9 cellular contexts compared by ENCODE assay signal in the genomic region with DNA sequence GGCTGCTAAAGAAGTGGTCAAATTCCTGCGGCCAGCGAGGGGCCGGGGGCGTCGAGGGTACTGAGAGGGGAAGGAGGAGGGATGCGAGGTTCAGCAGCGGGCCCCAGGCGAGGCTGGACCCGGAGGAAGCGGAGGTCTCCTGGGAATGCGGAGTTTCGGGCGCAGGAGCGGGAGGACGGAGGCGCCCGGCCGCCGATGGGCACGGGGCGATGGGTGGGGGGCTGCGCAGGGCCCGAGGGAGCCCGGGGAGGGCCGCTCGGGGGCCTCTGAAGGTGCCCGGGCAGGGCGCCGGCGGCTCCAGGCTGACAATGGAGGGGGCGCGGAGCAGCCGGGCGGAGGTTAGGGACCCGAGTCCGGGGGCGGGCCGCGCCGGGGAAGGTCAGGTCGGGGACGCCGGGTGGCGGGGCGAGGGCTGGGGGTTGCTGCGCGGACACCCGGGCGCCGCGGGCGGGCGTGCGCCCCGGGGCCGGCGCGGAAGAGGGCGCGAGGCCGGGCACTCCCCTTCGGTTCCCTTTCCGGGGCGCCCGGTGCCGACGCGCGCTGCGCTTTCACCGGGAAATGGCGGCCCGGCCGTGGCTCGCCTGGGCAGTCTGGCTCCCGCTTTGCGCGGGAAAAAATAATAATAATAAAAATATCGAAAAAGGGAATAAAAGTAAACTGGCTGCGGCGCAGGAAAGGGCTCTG. TPM values are rescaled to one million over a fixed set of nuclear protein-coding genes. Genes with fewer than 3 reads are reported as not detected.
DNase-seq lines count a peak whose midpoint lies in the region; ATAC-seq, FAIRE-seq and TF ChIP-seq lines count a peak whose summit lies in the region.
"Had no signal": no experiment of that assay in that cellular context is flagged by ENCODE, and none has a peak within 500 bp of the region (broad histone marks: within the 10 kb centered on the region; RNA-seq: fewer than 3 reads in every experiment).

No MANE protein-coding gene starts in this region.

- H4K91ac ChIP-seq in IMR-90 (ENCODE audit: insufficient read depth, low read depth, low read length), result peak overlapping the region; percentile 19; the same call in 1 of the 2 replicates

- dilution Hi-C loops in IMR-90 (cut with HindIII; ENCODE audit: low sequenced_read_pairs, unreplicated experiment), result no loop called here

- no peak overlapping the region; the same call in 1 of the 2 replicates for H3K56ac ChIP-seq in IMR-90 (ENCODE audit: extremely low read depth, insufficient read depth, low read length)

- no peak overlapping the region for H2BK5ac ChIP-seq in IMR-90 (ENCODE audit: low read depth, low read length, poor library complexity, severe bottlenecking)

- BruUV-seq in IMR-90 (replicated peaks; lab: Mats Ljungman, UMichigan) (no TSS peak), HepG2 (replicated peaks; lab: Mats Ljungman, UMichigan) (no TSS peak)

- peaks cover 12 to 13% of the 10 kb centered on the region in 2 experiments; a peak in 3 of 4 replicates for H3K79me1 ChIP-seq in IMR-90 (ENCODE audit: low read depth in 1 of 2, low read length in 2 of 2)

- TF ChIP-seq RAD21 in IMR-90 (IDR thresholded peaks at IDR 0.05; ENCODE audit: low read length) (no peak), HepG2 (CRISPR knock-in tag; IDR thresholded peaks at IDR 0.05) (no peak)

- H3K9me1 ChIP-seq in IMR-90 (ENCODE audit: insufficient read depth, low read length), result no peaks in the 10 kb centered on the region; the same call in 1 of the 2 replicates

- peak overlapping the region; percentile 51; the same call in 1 of the 2 replicates for H3K14ac ChIP-seq in IMR-90 (replicated peaks; ENCODE audit: low read depth, low read length)

- no peak overlapping the region for H2BK120ac ChIP-seq in IMR-90 (ENCODE audit: low read depth, low read length)

- no peaks in the 10 kb centered on the region for H3K27me3 ChIP-seq in BLaER1
- peaks cover 13% of the 10 kb centered on the region for H3K27me3 ChIP-seq in IMR-90 (ENCODE audit: control insufficient read depth, insufficient read depth, low read length)
- no peaks in the 10 kb centered on the region for H3K27me3 ChIP-seq in HepG2 (ENCODE audit: control insufficient read depth in 1 of 2, insufficient read depth in 2 of 2, low read length in 2 of 2)

- in situ Hi-C loops in IMR-90 (cut with MboI; ENCODE audit: low sequenced_read_pairs), result no loop called here
- in situ Hi-C loops in HepG2 (cut with HindIII; ENCODE audit: extremely low pct_ligation_motif_present, low pct_unique_long_range_greater_than_20kb), result no loop called here

- H4K8ac ChIP-seq in IMR-90 (ENCODE audit: low read depth in 2 of 2, low read length in 2 of 2), result peak overlapping the region; percentile 77 to 91; a peak in 3 of 4 replicates

- peak overlapping the region; percentile 16; the same call in 1 of the 2 replicates for H2AK5ac ChIP-seq in IMR-90 (ENCODE audit: low read depth, low read length)

- H3K4me2 ChIP-seq in BLaER1 (peak overlapping the region; percentile 81), IMR-90 (ENCODE audit: low read depth, low read length) (peak overlapping the region; percentile 73), HepG2 (ENCODE audit: low read depth, low read length) (peak overlapping the region; percentile 97)

- intact Hi-C loops in IMR-90 (cut with micrococcal nuclease) (loop anchor here (5.0 kb wide), 1 partner anchor 81 kb away; no protein-coding TSS in a partner anchor), HepG2 (cut with micrococcal nuclease; ENCODE audit: unreplicated experiment) (loop anchor here (2.0 to 5.0 kb wide), 2 partner anchors 34 to 85 kb away; no protein-coding TSS in a partner anchor)

- H3K27ac ChIP-seq in BLaER1, result peak overlapping the region; percentile 94
- peak overlapping the region; percentile 70 for H3K27ac ChIP-seq in IMR-90 (ENCODE audit: insufficient read depth, low read length)
- peak overlapping the region; percentile 75 for H3K27ac ChIP-seq in HepG2 (ENCODE audit: extremely low read length, insufficient read depth, low read length)
- H3K27ac ChIP-seq in substantia nigra (ENCODE audit: low read depth, low read length, poor library complexity, severe bottlenecking), result peak overlapping the region; percentile 49
- H3K27ac ChIP-seq: neutrophil had no signal

- TF ChIP-seq EP300 in HepG2 (IDR thresholded peaks at IDR 0.05; ENCODE audit: low read depth in 2 of 2, low read length in 2 of 2) (no peak), HepG2 (CRISPR knock-in tag; IDR thresholded peaks at IDR 0.05; ENCODE audit: borderline replicate concordance) (no peak)

- H3K79me2 ChIP-seq in HepG2 (ENCODE audit: insufficient read depth, low read length), result peaks cover 21% of the 10 kb centered on the region

- H3K4me3 ChIP-seq in BLaER1 (peak overlapping the region; percentile 92), IMR-90 (ENCODE audit: insufficient read depth, low read depth, low read length) (peak overlapping the region; percentile 74), HepG2 (replicated peaks in 1 of 3; ENCODE audit: insufficient read depth in 1 of 3, low read depth in 2 of 3, low read length in 3 of 3) (peak overlapping the region; percentile 85 to 87 (median 85))

- peak overlapping the region; percentile 94 for H3K9ac ChIP-seq in BLaER1
- H3K9ac ChIP-seq in IMR-90 (ENCODE audit: low read depth, low read length), result peak overlapping the region; percentile 68
- peak overlapping the region; percentile 76 for H3K9ac ChIP-seq in HepG2 (ENCODE audit: insufficient read depth, low read depth, low read length)

- H2BK15ac ChIP-seq in IMR-90 (ENCODE audit: low read depth, low read length), result no peak overlapping the region

- H3K4ac ChIP-seq in IMR-90 (ENCODE audit: low read depth, low read length), result peak overlapping the region; percentile 59; the same call in 1 of the 2 replicates

- CTCF ChIA-PET in IMR-90 (lab: Yijun Ruan, JAX), result no interaction called here
- CTCF ChIA-PET in HepG2 (lab: Yijun Ruan, JAX; ENCODE audit: low intra/inter-chr PET ratio, low total read pairs), result no interaction called here

- peak overlapping the region; percentile 46; the same call in 1 of the 2 replicates for H4K5ac ChIP-seq in IMR-90 (ENCODE audit: low read depth, low read length)

- peak overlapping the region; percentile 89 for H2AFZ ChIP-seq in IMR-90 (replicated peaks; ENCODE audit: low read length, poor library complexity)
- H2AFZ ChIP-seq in HepG2 (ENCODE audit: low read length), result no peak overlapping the region

- H4K20me1 ChIP-seq in BLaER1 (peaks cover 12% of the 10 kb centered on the region; the same call in 1 of the 2 replicates), IMR-90 (ENCODE audit: insufficient read depth, low read length) (no peaks in the 10 kb centered on the region), HepG2 (ENCODE audit: insufficient read depth, low read length) (no peaks in the 10 kb centered on the region)

- H3K9me3 ChIP-seq in BLaER1, result no peaks in the 10 kb centered on the region
- no peaks in the 10 kb centered on the region for H3K9me3 ChIP-seq in IMR-90 (ENCODE audit: control insufficient read depth, insufficient read depth, low read length)
- H3K9me3 ChIP-seq in HepG2 (ENCODE audit: low read length), result no peaks in the 10 kb centered on the region
- H3K9me3 ChIP-seq: neutrophil had no signal

- TF ChIP-seq POLR2A in IMR-90 (IDR thresholded peaks at IDR 0.05; ENCODE audit: low read depth, low read length), result no peak
- TF ChIP-seq POLR2A in HepG2 (IDR thresholded peaks at IDR 0.05; ENCODE audit: insufficient read depth in 1 of 2, low read depth in 2 of 2, low read length in 2 of 2), result no peak

- FAIRE-seq in HepG2 (lab: Jason Lieb, UNC), result no peak

- H3K18ac ChIP-seq in IMR-90 (ENCODE audit: low read depth, low read length), result no peak overlapping the region; the same call in 1 of the 2 replicates

- H2BK20ac ChIP-seq in IMR-90 (ENCODE audit: low read depth, low read length), result no peak overlapping the region

- H2AK9ac ChIP-seq in IMR-90 (replicated peaks; ENCODE audit: low read depth, low read length, poor library complexity), result peak overlapping the region; percentile 78

- H3K23ac ChIP-seq in IMR-90 (ENCODE audit: low read depth, low read length), result 0 out of 2 replicates have a peak overlapping the region, but pooled peaks have one; percentile 36

- no peak for TF ChIP-seq CTCF in IMR-90 (conservative IDR thresholded peaks at IDR 0.05; ENCODE audit: low read depth, low read length)
- no peak for TF ChIP-seq CTCF in HepG2 (CRISPR knock-in tag; IDR thresholded peaks at IDR 0.05)

- H3K4me1 ChIP-seq in BLaER1 (peaks cover 19% of the 10 kb centered on the region), IMR-90 (ENCODE audit: control insufficient read depth, insufficient read depth, low read length) (no peaks in the 10 kb centered on the region), HepG2 (ENCODE audit: insufficient read depth, low read length) (peaks cover 28% of the 10 kb centered on the region)

- DNase-seq in IMR-90, result no peak
- DNase-seq in cerebellum (ENCODE audit: low spot score), result peak; percentile 38
- no peak for DNase-seq in HepG2 (ENCODE audit: low spot score)
- peak in 10 of 49 donors; percentile 6 to 51 (median 22) for DNase-seq in substantia nigra (lab: John Stamatoyannopoulos, UW)

- POLR2A ChIA-PET in IMR-90 (lab: Charles Lee; ENCODE audit: unreplicated experiment), result no interaction called here
- POLR2A ChIA-PET in HepG2 (lab: Yijun Ruan, JAX), result interaction anchor here (0.7 to 1.3 kb wide), 4 partner anchors 38 to 878 kb away, joined by 3 to 8 read pairs (median 6); partner anchors contain the start of gene TYSND1

- peak; percentile 52 for ATAC-seq in IMR-90 (ENCODE audit: low read depth)
- ATAC-seq in HepG2, result peak; percentile 64
- ATAC-seq in GM21528 (IDR thresholded peaks at IDR 0.05; ENCODE audit: low FRiP score, unreplicated experiment), result no peak
- ATAC-seq in HG03432 (IDR thresholded peaks at IDR 0.05; ENCODE audit: unreplicated experiment), result no peak
- ATAC-seq in GM21723 (IDR thresholded peaks at IDR 0.05; ENCODE audit: unreplicated experiment), result no peak

- H3K36me3 ChIP-seq in BLaER1 (0 out of 2 replicates have a peak, but pooled peaks cover 9% of the 10 kb centered on the region), IMR-90 (ENCODE audit: control insufficient read depth, insufficient read depth, low read length) (no peaks in the 10 kb centered on the region), HepG2 (replicated peaks in 1 of 2; ENCODE audit: control insufficient read depth in 1 of 2, insufficient read depth in 2 of 2, low read length in 2 of 2) (no peaks in the 10 kb centered on the region)
- H3K36me3 ChIP-seq: neutrophil had no signal

- 0% methylated on average over 19 of the region's 81 CpGs; no CpG with 5 or more reads in 1 of the 2 experiments for WGBS in IMR-90 (ENCODE audit: extremely low coverage in 2 of 2, insufficient read length in 1 of 2), 2 experiments
- 0% methylated on average over 21 of the region's 81 CpGs for WGBS in HepG2 (ENCODE audit: low lambda C conversion rate)

RNA-seq across cellular contexts. Expression of gene MACROH2A2, which starts 0.7 kb away (rescaled TPM):
- total RNA-seq in IMR-90 (2012; rRNA removed) (16.7 and 17.4 TPM in 2 replicates), cerebellum (44.8 TPM), HepG2 (2016; rRNA removed; fragmentation: Illumina TruSeq; extraction: Trizol) (41.6 and 43.1 TPM in 2 replicates)
- polyA plus RNA-seq in IMR-90 (2012; rRNA removed) (14.5 and 16.1 TPM in 2 replicates), HepG2 (2011; rRNA removed) (9.8 and 14.2 TPM in 2 replicates)
- polyA plus RNA-seq in IMR-90 (2012; cell fraction: cytosol; rRNA removed), result 11.7 and 11.8 TPM in 2 replicates
- 6.0 and 7.7 TPM in 2 replicates for polyA plus RNA-seq in IMR-90 (2012; cell fraction: nucleus; rRNA removed; ENCODE audit: low replicate concordance)
- total RNA-seq in HepG2 (2016; cell fraction: cytosol; rRNA removed; fragmentation: Illumina TruSeq; extraction: Trizol; ENCODE audit: low read depth), result 10.1 and 10.7 TPM in 2 replicates
- total RNA-seq in HepG2 (2016; cell fraction: insoluble cytoplasmic fraction; rRNA removed; fragmentation: Illumina TruSeq; extraction: Trizol), result 40.1 and 40.3 TPM in 2 replicates
- 23.2 and 23.9 TPM in 2 replicates for total RNA-seq in HepG2 (2016; cell fraction: membrane; rRNA removed; fragmentation: Illumina TruSeq; extraction: Trizol)
- 21.5 and 26.3 TPM in 2 replicates for total RNA-seq in HepG2 (2016; cell fraction: nucleus; rRNA removed; fragmentation: Illumina TruSeq; extraction: Trizol)
- 17.6 and 17.9 TPM in 2 replicates for polyA plus RNA-seq in HepG2 (2011; cell fraction: cytosol; rRNA removed)
- 10.9 and 11.9 TPM in 2 replicates for polyA plus RNA-seq in HepG2 (2011; cell fraction: nucleus; rRNA removed)
- 26.3 and 27.5 TPM in 2 replicates for polyA plus RNA-seq in HepG2 (2012)
- polyA plus RNA-seq in HepG2 (2016; cell fraction: cytosol; fragmentation: Illumina TruSeq; extraction: Trizol; ENCODE audit: low read depth), result 11.9 and 13.4 TPM in 2 replicates
- 49.3 and 50.9 TPM in 2 replicates for polyA plus RNA-seq in HepG2 (2016; cell fraction: insoluble cytoplasmic fraction; fragmentation: Illumina TruSeq; extraction: Trizol; ENCODE audit: low read depth)
- 20.2 and 21.5 TPM in 2 replicates for polyA plus RNA-seq in HepG2 (2016; cell fraction: membrane; fragmentation: Illumina TruSeq; extraction: Trizol; ENCODE audit: low read depth)
- polyA plus RNA-seq in HepG2 (2016; cell fraction: nucleus; fragmentation: Illumina TruSeq; extraction: Trizol; ENCODE audit: insufficient read depth, low read depth), result 41.9 and 47.8 TPM in 2 replicates
- polyA minus RNA-seq in HepG2 (2011; rRNA and poly(A)+ RNA removed; ENCODE audit: low replicate concordance), result 9.1 TPM in 1 of 2 replicates, not detected in the other
- polyA minus RNA-seq in HepG2 (2011; cell fraction: cytosol; rRNA and poly(A)+ RNA removed), result 13.5 and 13.7 TPM in 2 replicates
- 7.6 and 10.2 TPM in 2 replicates for polyA minus RNA-seq in HepG2 (2011; cell fraction: nucleus; rRNA and poly(A)+ RNA removed)

Comparison
In these comparisons a context has a peak if more than half of its experiments do, and no peak if none do; other contexts are left out.
1. ATAC-seq: peak in IMR-90 (single experiment) and HepG2 (single experiment); none in GM21528 (single experiment), HG03432 (single experiment) and GM21723 (single experiment).
2. Peak in every context shown above with its lines, with median percentiles within 50 percentile points of each other: H3K27ac ChIP-seq, H3K4me2 ChIP-seq, H3K4me3 ChIP-seq and H3K9ac ChIP-seq.